24 cellular contexts compared by ENCODE assay signal in genomic region chr1:232981161-232981560, GRCh38.
"Had no signal": no experiment of that assay in that cellular context is flagged by ENCODE, and none has a peak within 500 bp of the region (broad histone marks: within the 10 kb centered on the region; RNA-seq: fewer than 3 reads in every experiment).

No MANE protein-coding gene starts in this region.

- ATAC-seq: activated CD8-positive, alpha-beta T cell treated with anti-CD3 and anti-CD28 coated beads for 36 hours; activated naive CD4-positive, alpha-beta T cell treated with anti-CD3 and anti-CD28 coated beads, Interleukin-2, amount 50 U/mL, for 72 hours; gastroesophageal sphincter; heart left ventricle; left lobe of liver; naive thymus-derived CD4-positive, alpha-beta T cell had no signal

- DNase-seq: activated CD4-positive, alpha-beta T cell treated with anti-CD3 and anti-CD28 coated beads, Interleukin-2, amount 10 ng/mL, durations not matched to agents 7 days and 5 days; activated CD4-positive, CD25-positive, alpha-beta regulatory T cell treated with anti-CD3 and anti-CD28 coated beads, Interleukin-2, amount 50 U/mL, for 72 hours; activated CD8-positive, alpha-beta T cell treated with anti-CD3 and anti-CD28 coated beads for 36 hours; activated T-cell treated with anti-CD3 and anti-CD28 coated beads, Interleukin-2, amount 50 U/mL, for 1 hour; aorta; brain microvascular endothelial cell; heart left ventricle; naive thymus-derived CD4-positive, alpha-beta T cell; spleen; stimulated activated CD4-positive, alpha-beta T cell treated with anti-CD3 and anti-CD28 coated beads, Interleukin-4, amount 100 ng/mL, for 1 hour; stimulated activated naive CD4-positive, alpha-beta T cell treated with Interleukin-2 at 50 U/mL for 16 hours had no signal

- H3K4me3 Mint-ChIP-seq: activated CD4-positive, alpha-beta T cell treated with anti-CD3 and anti-CD28 coated beads, Interleukin-2, amount 10 ng/mL, durations not matched to agents 7 days and 5 days; activated CD8-positive, alpha-beta T cell treated with anti-CD3 and anti-CD28 coated beads for 36 hours; endodermal cell; naive thymus-derived CD4-positive, alpha-beta T cell; neural progenitor cell; T-helper 2 cell treated with Interferon-gamma antibody and Interleukin-4, amounts not matched to agents 5 μg/mL and 100 μg/mL, for 36 hours had no signal

- H3K4me1 ChIP-seq: gastroesophageal sphincter, neural progenitor cell had no signal

- H2AFZ ChIP-seq: neural progenitor cell had no signal

- H3K27me3 ChIP-seq: brain microvascular endothelial cell, gastroesophageal sphincter, heart left ventricle, neural progenitor cell, spleen, upper lobe of left lung had no signal

- H3K27ac Mint-ChIP-seq: activated CD4-positive, alpha-beta T cell treated with anti-CD3 and anti-CD28 coated beads, Interleukin-2, amount 10 ng/mL, durations not matched to agents 7 days and 5 days; endodermal cell; neural progenitor cell; progenitor cell of endocrine pancreas; T-helper 2 cell treated with Interferon-gamma antibody and Interleukin-4, amounts not matched to agents 5 μg/mL and 100 μg/mL, for 36 hours had no signal

- H3K4me1 Mint-ChIP-seq: endodermal cell had no signal

- H3K27me3 Mint-ChIP-seq: activated CD4-positive, alpha-beta T cell treated with anti-CD3 and anti-CD28 coated beads, Interleukin-2, amount 10 ng/mL, durations not matched to agents 7 days and 5 days; activated CD8-positive, alpha-beta T cell treated with anti-CD3 and anti-CD28 coated beads for 36 hours; naive thymus-derived CD4-positive, alpha-beta T cell; progenitor cell of endocrine pancreas had no signal

- H3K9me3 ChIP-seq: gastroesophageal sphincter, heart left ventricle, spleen, thoracic aorta, upper lobe of left lung had no signal

- H3K36me3 ChIP-seq: brain microvascular endothelial cell, neural progenitor cell had no signal

- H3K4me2 ChIP-seq: neural progenitor cell had no signal

- H3K27ac ChIP-seq: brain microvascular endothelial cell, coronary artery, epithelial cell of prostate, gastroesophageal sphincter, heart left ventricle, neural progenitor cell, spleen, thoracic aorta, upper lobe of left lung, VCaP had no signal

- H3K4me3 ChIP-seq: coronary artery, gastroesophageal sphincter, heart left ventricle, lung, neural progenitor cell, spleen, thoracic aorta, upper lobe of left lung had no signal

- H3K9me3 Mint-ChIP-seq: activated CD4-positive, alpha-beta T cell treated with anti-CD3 and anti-CD28 coated beads, Interleukin-2, amount 10 ng/mL, durations not matched to agents 7 days and 5 days; activated CD8-positive, alpha-beta T cell treated with anti-CD3 and anti-CD28 coated beads for 36 hours; endodermal cell; naive thymus-derived CD4-positive, alpha-beta T cell; neural progenitor cell; T-helper 2 cell treated with Interferon-gamma antibody and Interleukin-4, amounts not matched to agents 5 μg/mL and 100 μg/mL, for 36 hours had no signal
